ENCODE assay signal across 31 cellular contexts in the genomic region with DNA sequence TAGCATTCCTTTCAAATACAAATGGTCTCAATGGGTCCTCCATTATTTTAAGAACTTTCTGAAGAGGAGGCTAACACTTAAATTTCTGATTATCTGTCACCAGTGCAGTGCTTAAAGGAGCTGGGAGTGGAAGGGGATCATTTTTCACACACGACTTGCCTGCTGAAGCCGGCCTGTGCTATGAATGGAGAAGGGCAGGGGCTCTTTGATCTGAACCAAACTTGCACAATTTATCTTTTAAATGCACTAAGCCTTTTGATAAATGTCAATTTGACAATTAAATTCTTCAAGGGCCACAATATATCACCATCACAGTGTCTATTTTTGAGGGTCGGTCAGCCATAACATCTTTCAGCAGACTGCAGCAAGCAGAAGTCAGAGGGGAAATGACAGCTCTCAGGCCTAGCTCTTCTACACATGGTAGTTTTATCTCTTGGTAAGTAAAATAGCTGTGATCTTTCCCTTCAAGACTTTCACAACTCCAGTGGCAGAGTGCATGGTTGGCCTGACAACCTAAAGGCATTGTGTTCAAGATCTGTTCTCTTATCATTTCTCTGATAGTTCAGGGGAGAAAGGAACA.
"Had no signal": no experiment of that assay in that cellular context is flagged by ENCODE, and none has a peak within 500 bp of the region (broad histone marks: within the 10 kb centered on the region; RNA-seq: fewer than 3 reads in every experiment).

No MANE protein-coding gene starts in this region.

- DNase-seq: activated CD4-positive, alpha-beta memory T cell treated with anti-CD3 and anti-CD28 coated beads, Interleukin-2, amount 10 ng/mL, durations not matched to agents 7 days and 5 days; activated CD4-positive, alpha-beta T cell treated with anti-CD3 and anti-CD28 coated beads for 1 hour; activated CD4-positive, alpha-beta T cell treated with anti-CD3 and anti-CD28 coated beads, Interleukin-2, amount 10 ng/mL, durations not matched to agents 7 days and 5 days; activated CD8-positive, alpha-beta memory T cell treated with anti-CD3 and anti-CD28 coated beads, Interleukin-2, amount 50 U/mL, for 48 hours; activated gamma-delta T cell; activated naive CD4-positive, alpha-beta T cell treated with anti-CD3 and anti-CD28 coated beads, Interleukin-2, amount 10 ng/mL, durations not matched to agents 7 days and 5 days; activated naive CD8-positive, alpha-beta T cell treated with anti-CD3 and anti-CD28 coated beads, Interleukin-2, amount 10 ng/mL, durations not matched to agents 7 days and 5 days; activated T-cell treated with anti-CD3 and anti-CD28 coated beads, Interleukin-2, amount 50 U/mL, for 24 hours; brain microvascular endothelial cell; dorsolateral prefrontal cortex; effector memory CD4-positive, alpha-beta T cell; erythroblast; head of caudate nucleus; hippocampal formation; left cardiac atrium; midbrain; nucleus accumbens; psoas muscle; stimulated activated CD4-positive, alpha-beta T cell treated with anti-CD3 and anti-CD28 coated beads, Interleukin-1b, Interleukin-23, amount 100 ng/mL, for 48 hours; stimulated activated naive B cell treated with anti-CD40 and anti-IgM and Interleukin-4, amounts not matched to agents 10 μg/mL and 1 μg/mL and 100 μg/mL, for 72 hours; stomach; T1000; thyroid gland; upper lobe of right lung had no signal

- H3K27ac ChIP-seq: brain microvascular endothelial cell, coronary artery, dorsolateral prefrontal cortex, gastroesophageal sphincter, parathyroid adenoma, psoas muscle, right atrium auricular region, stomach, thyroid gland, upper lobe of right lung had no signal

- H3K4me1 ChIP-seq: gastroesophageal sphincter, parathyroid adenoma, psoas muscle, right atrium auricular region, stomach, upper lobe of right lung had no signal

- H3K4me2 ChIP-seq: smooth muscle cell had no signal

- H3K36me3 ChIP-seq: brain microvascular endothelial cell, gastroesophageal sphincter, right atrium auricular region, stomach, thyroid gland, upper lobe of right lung had no signal

- H3K4me3 ChIP-seq: coronary artery, dorsolateral prefrontal cortex, gastroesophageal sphincter, psoas muscle, right atrium auricular region, smooth muscle cell, stomach, thyroid gland, upper lobe of right lung had no signal

- ATAC-seq: gastroesophageal sphincter; left cardiac atrium; natural killer cell treated with Interleukin-12 subunit alpha and Interleukin-12 subunit beta and Interleukin-15 and Interleukin-18, amount 100 ng/mL, for 72 hours; psoas muscle; stimulated activated naive B cell treated with anti-CD40 and anti-IgM and Interleukin-4, amounts not matched to agents 10 μg/mL and 1 μg/mL and 100 μg/mL, for 72 hours; upper lobe of right lung; WTC11 had no signal

- H3K79me2 ChIP-seq: parathyroid adenoma had no signal

- H3K9ac ChIP-seq: parathyroid adenoma had no signal

- H3K27me3 ChIP-seq: brain microvascular endothelial cell, gastroesophageal sphincter, right atrium auricular region, stomach, thyroid gland, upper lobe of right lung had no signal

- H2AFZ ChIP-seq: parathyroid adenoma had no signal

- H3K9me3 ChIP-seq: psoas muscle, thyroid gland, upper lobe of right lung had no signal
